ENCODE assay signal across 25 cellular contexts in genomic region chr14:78075610-78076277, GRCh38.
A peak's percentile ranks its signal among the peaks of the same experiment; 100 is the strongest.
DNase-seq lines count a peak whose midpoint lies in the region; ATAC-seq and TF ChIP-seq lines count a peak whose summit lies in the region.
"Had no signal": no experiment of that assay in that cellular context is flagged by ENCODE, and none has a peak within 500 bp of the region (broad histone marks: within the 10 kb centered on the region; RNA-seq: fewer than 3 reads in every experiment).

No MANE protein-coding gene starts in this region.

- no peak for TF ChIP-seq EP300 in sigmoid colon (IDR thresholded peaks at IDR 0.05)

- no peak for ATAC-seq in HG03039 (IDR thresholded peaks at IDR 0.05; ENCODE audit: unreplicated experiment)
- ATAC-seq: activated CD4-positive, alpha-beta T cell treated with anti-CD3 and anti-CD28 coated beads for 36 hours; psoas muscle; T-cell had no signal

- DNase-seq in DMS153 (lab: John Stamatoyannopoulos, UW) (peak; percentile 56), DMS153 treated with DMSO at 0.1 percent for 48 hours (lab: John Stamatoyannopoulos, UW; ENCODE audit: unreplicated experiment) (no peak), NCI-H187 (lab: John Stamatoyannopoulos, UW) (peak; percentile 42 to 63), NCI-H69 (lab: John Stamatoyannopoulos, UW) (peak; percentile 84), neuronal stem cell (ENCODE audit: low spot score) (no peak), sigmoid colon (no peak)
- no peak for DNase-seq in effector CD8-positive, alpha-beta T cell (lab: John Stamatoyannopoulos, UW)
- DNase-seq: activated CD4-positive, alpha-beta T cell treated with anti-CD3 and anti-CD28 coated beads for 36 hours; activated effector memory CD4-positive, alpha-beta T cell treated with anti-CD3 and anti-CD28 coated beads, Interleukin-2, amount 50 U/mL, for 16 hours; CD4-positive, alpha-beta memory T cell; dorsolateral prefrontal cortex; glutamatergic neuron; HCEC 1CT; Kasumi-1; kidney glomerular epithelial cell; mammary epithelial cell; MV-4-11; NCI-H446; psoas muscle; T-cell had no signal

- no peak overlapping the region for H2BK5ac ChIP-seq in neuronal stem cell (ENCODE audit: low read length)

- H3K18ac ChIP-seq in neuronal stem cell (ENCODE audit: low read length): peak overlapping the region; percentile 8

- H3K4me1 ChIP-seq in neuronal stem cell (ENCODE audit: control insufficient read depth in 2 of 2, insufficient read depth in 1 of 2, low read depth in 1 of 2, low read length in 2 of 2) (peaks cover 0 to 7% of the 10 kb centered on the region in 2 donors), sigmoid colon (no peaks in the 10 kb centered on the region)
- H3K4me1 ChIP-seq: psoas muscle, SJSA1 had no signal

- H3K4me2 ChIP-seq in neuronal stem cell (ENCODE audit: insufficient read depth, low read length, poor library complexity, severe bottlenecking): no peak overlapping the region

- H3K79me1 ChIP-seq in neuronal stem cell (ENCODE audit: low read depth, low read length): no peaks in the 10 kb centered on the region

- intact Hi-C loops in sigmoid colon (cut with DNase I): no loop called here

- no peak for TF ChIP-seq POLR2A in sigmoid colon (IDR thresholded peaks at IDR 0.05)

- WGBS in neuronal stem cell (ENCODE audit: extremely low coverage in 2 of 2, insufficient read length in 2 of 2, insufficient replicate concordance in 1 of 2), 2 donors: no CpG with 5 or more reads among the region's 9 CpGs
- 57 to 65% methylated on average over 9 of the region's 9 CpGs for WGBS in sigmoid colon, 2 donors

- no peak overlapping the region for H4K91ac ChIP-seq in neuronal stem cell (ENCODE audit: low read depth, low read length, poor library complexity)

- H3K27me3 ChIP-seq in neuronal stem cell (ENCODE audit: control insufficient read depth in 3 of 3, insufficient read depth in 3 of 3, low read depth in 1 of 3, low read length in 3 of 3) (no peaks in the 10 kb centered on the region), sigmoid colon (no peaks in the 10 kb centered on the region)
- H3K27me3 ChIP-seq: dorsolateral prefrontal cortex, neutrophil, SJSA1 had no signal

- H3K9ac ChIP-seq in neuronal stem cell (ENCODE audit: low read depth, low read length, poor library complexity): no peak overlapping the region

- H2AFZ ChIP-seq in neuronal stem cell (ENCODE audit: low read length): no peak overlapping the region

- no peak overlapping the region for H3K4me3 ChIP-seq in neuronal stem cell (ENCODE audit: low read length in 2 of 2)
- no peak overlapping the region for H3K4me3 ChIP-seq in sigmoid colon
- H3K4me3 ChIP-seq: dorsolateral prefrontal cortex, psoas muscle, SJSA1, skin epidermis had no signal

- no peaks in the 10 kb centered on the region for H3K9me3 ChIP-seq in neuronal stem cell (replicated peaks in 1 of 2; ENCODE audit: control insufficient read depth in 2 of 2, insufficient read depth in 1 of 2, low read depth in 1 of 2, low read length in 2 of 2)
- H3K9me3 ChIP-seq in sigmoid colon: no peaks in the 10 kb centered on the region
- H3K9me3 ChIP-seq: neutrophil, psoas muscle, SJSA1 had no signal

- no peak overlapping the region for H3K14ac ChIP-seq in neuronal stem cell (ENCODE audit: low read length)

- H2BK120ac ChIP-seq in neuronal stem cell (ENCODE audit: low read depth, low read length): no peak overlapping the region

- TF ChIP-seq CTCF in sigmoid colon (IDR thresholded peaks at IDR 0.05): no peak

- H3K4ac ChIP-seq in neuronal stem cell (ENCODE audit: low read length): no peak overlapping the region

- H2AK5ac ChIP-seq in neuronal stem cell (ENCODE audit: low read depth, low read length): no peak overlapping the region

- H3K23ac ChIP-seq in neuronal stem cell (ENCODE audit: low read depth, low read length, poor library complexity): no peak overlapping the region

- H2BK12ac ChIP-seq in neuronal stem cell (ENCODE audit: low read length): no peak overlapping the region

- H3K27ac ChIP-seq in neuronal stem cell (replicated peaks; ENCODE audit: low read length): no peak overlapping the region
- no peak overlapping the region for H3K27ac ChIP-seq in sigmoid colon
- H3K27ac ChIP-seq: 22Rv1, dorsolateral prefrontal cortex, neutrophil, psoas muscle, SJSA1, skin epidermis had no signal

- no peak overlapping the region for H4K8ac ChIP-seq in neuronal stem cell (ENCODE audit: low read depth, low read length)

- H2BK15ac ChIP-seq in neuronal stem cell (ENCODE audit: low read length): no peak overlapping the region

- H3K36me3 ChIP-seq in neuronal stem cell (replicated peaks in 1 of 2; ENCODE audit: control insufficient read depth in 2 of 2, insufficient read depth in 2 of 2, low read length in 2 of 2): no peaks in the 10 kb centered on the region
- no peaks in the 10 kb centered on the region for H3K36me3 ChIP-seq in sigmoid colon
- H3K36me3 ChIP-seq: neutrophil, SJSA1 had no signal

Comparison
In these comparisons a context has a peak if more than half of its experiments do, and no peak if none do; other contexts are left out.
1. DNase-seq: peak in DMS153 (single experiment), NCI-H187 (2 of 2) and NCI-H69 (single experiment); none in DMS153 treated with DMSO at 0.1 percent for 48 hours (single experiment), neuronal stem cell (single experiment), sigmoid colon (single experiment) and effector CD8-positive, alpha-beta T cell (single experiment).